8 cellular contexts compared by ENCODE assay signal in genomic region chr19:36573948-36574726, GRCh38. TPM values are rescaled to one million over a fixed set of nuclear protein-coding genes. Genes with fewer than 3 reads are reported as not detected.
DNase-seq lines count a peak whose midpoint lies in the region; ATAC-seq and TF ChIP-seq lines count a peak whose summit lies in the region.

No MANE protein-coding gene starts in this region.

- peak overlapping the region; percentile 83 for H3K4me3 Mint-ChIP-seq in activated CD8-positive, alpha-beta T cell treated with anti-CD3 and anti-CD28 coated beads for 36 hours

- no peak for DNase-seq in AG04450 (ENCODE audit: low read depth, low spot score)
- DNase-seq in activated CD8-positive, alpha-beta T cell treated with anti-CD3 and anti-CD28 coated beads for 36 hours: no peak
- DNase-seq in left cardiac atrium: no peak
- DNase-seq in sciatic nerve (ENCODE audit: low spot score): no peak
- no peak for DNase-seq in NCI-H187 treated with DMSO at 0.1 percent for 48 hours (lab: John Stamatoyannopoulos, UW)
- DNase-seq in GM10266 (ENCODE audit: extremely low spot score): no peak

- H3K4me3 ChIP-seq in AG04450 (ENCODE audit: low read depth, low read length): peak overlapping the region; percentile 99
- peak overlapping the region; percentile 70 for H3K4me3 ChIP-seq in HEK293 (ENCODE audit: low read depth, low read length)

- no peaks in the 10 kb centered on the region for H3K27me3 Mint-ChIP-seq in activated CD8-positive, alpha-beta T cell treated with anti-CD3 and anti-CD28 coated beads for 36 hours

- intact Hi-C loops in activated CD8-positive, alpha-beta T cell treated with anti-CD3 and anti-CD28 coated beads for 36 hours (cut with micrococcal nuclease): no loop called here
- intact Hi-C loops in left cardiac atrium (cut with DNase I) (loop anchor here in 1 of 2 donors (5.0 kb wide), 1 partner anchor 93 kb away; the partner anchor contains the start of gene ZNF461), sciatic nerve (cut with DNase I) (no loop called here)

- peak overlapping the region; percentile 95 for H3K27ac Mint-ChIP-seq in activated CD8-positive, alpha-beta T cell treated with anti-CD3 and anti-CD28 coated beads for 36 hours

- peaks cover 37% of the 10 kb centered on the region for H3K9me3 ChIP-seq in AG04450 (ENCODE audit: control insufficient read depth, insufficient read depth, low read length)
- H3K9me3 ChIP-seq in HEK293 (ENCODE audit: control insufficient read depth, insufficient read depth, low read depth, low read length): peaks cover 9% of the 10 kb centered on the region

- H3K27ac ChIP-seq in AG04450 (ENCODE audit: low read depth, low read length) (peak overlapping the region; percentile 39), HEK293 (ENCODE audit: extremely low read depth, low read depth, low read length) (peak overlapping the region; percentile 86)

- H3K9me3 Mint-ChIP-seq in activated CD8-positive, alpha-beta T cell treated with anti-CD3 and anti-CD28 coated beads for 36 hours: peaks cover 1% of the 10 kb centered on the region

- ATAC-seq in activated CD8-positive, alpha-beta T cell treated with anti-CD3 and anti-CD28 coated beads for 36 hours: peak; percentile 3
- ATAC-seq in left cardiac atrium (peak; percentile 8 to 34), sciatic nerve (peak; percentile 17), GM21515 (IDR thresholded peaks at IDR 0.05; ENCODE audit: unreplicated experiment) (no peak)

- no peak for TF ChIP-seq CTCF in AG04450 (IDR thresholded peaks at IDR 0.05; ENCODE audit: low read depth, low read length)
- TF ChIP-seq CTCF in HEK293 (tag by site-specific recombination; IDR thresholded peaks at IDR 0.05): no peak
- TF ChIP-seq CTCF in activated CD8-positive, alpha-beta T cell treated with anti-CD3 and anti-CD28 coated beads for 36 hours (IDR thresholded peaks at IDR 0.05): no peak
- TF ChIP-seq CTCF in GM10266 (IDR thresholded peaks at IDR 0.05; ENCODE audit: control insufficient read depth, insufficient read depth, low read depth, missing control alignments): no peak

- POLR2A ChIA-PET in AG04450 (lab: Yijun Ruan, JAX) (interaction anchor here (1.3 to 2.6 kb wide), 3 partner anchors 31 to 199 kb away, joined by 3 to 9 read pairs (median 8); partner anchors contain the start of genes ZNF260, ZNF382 and ZNF850), HEK293 (lab: Yijun Ruan, JAX) (interaction anchor here (1.0 to 3.6 kb wide), 10 partner anchors 21 to 760 kb away, joined by 3 to 65 read pairs (median 7); partner anchors contain the start of genes ZNF260, ZNF382, ZNF420 and ZNF461)
- POLR2A ChIA-PET in activated CD8-positive, alpha-beta T cell treated with anti-CD3 and anti-CD28 coated beads for 36 hours (lab: Charles Lee): interaction anchor here (0.6 to 2.5 kb wide), 9 partner anchors 8 to 358 kb away, joined by 3 to 14 read pairs (median 4); partner anchors contain the start of genes ZNF260, ZNF382, ZNF566 and ZNF790

- peaks cover 57 to 72% of the 10 kb centered on the region in 2 experiments for H3K36me3 ChIP-seq in HEK293 (ENCODE audit: control insufficient read depth in 2 of 2, insufficient read depth in 1 of 2, low read length in 2 of 2)

- CTCF ChIA-PET in AG04450 (lab: Charles Lee) (no interaction called here), HEK293 (lab: Yijun Ruan, JAX) (interaction anchor here (0.5 to 0.8 kb wide), 3 partner anchors 14 to 982 kb away, joined by 3 to 4 read pairs (median 4); no protein-coding TSS in a partner anchor)
- CTCF ChIA-PET in activated CD8-positive, alpha-beta T cell treated with anti-CD3 and anti-CD28 coated beads for 36 hours (lab: Charles Lee): no interaction called here

- peaks cover 25% of the 10 kb centered on the region for H3K4me1 Mint-ChIP-seq in activated CD8-positive, alpha-beta T cell treated with anti-CD3 and anti-CD28 coated beads for 36 hours (ENCODE audit: low read depth)

- no peaks in the 10 kb centered on the region for H3K27me3 ChIP-seq in AG04450 (ENCODE audit: control insufficient read depth, insufficient read depth, low read length)

- peaks cover 73% of the 10 kb centered on the region for H3K36me3 Mint-ChIP-seq in activated CD8-positive, alpha-beta T cell treated with anti-CD3 and anti-CD28 coated beads for 36 hours (ENCODE audit: low read depth)

- H3K4me1 ChIP-seq in HEK293 (ENCODE audit: control insufficient read depth, insufficient read depth, low read length): peaks cover 18% of the 10 kb centered on the region

TF ChIP-seq in HEK293, 187 proteins besides CTCF, POLR2A, EP300 and RAD21 (continues in another document):
- TF ChIP-seq ZNF600 (tag by site-specific recombination; IDR thresholded peaks at IDR 0.05) (peak; percentile 97), ZEB2 (tag by site-specific recombination; IDR thresholded peaks at IDR 0.05) (0 out of 2 replicates have a peak, but pooled peaks have one; percentile 30), KLF8 (tag by site-specific recombination; IDR thresholded peaks at IDR 0.05) (peak; percentile 10; the same call in 1 of the 2 replicates), WT1 (tag by site-specific recombination; IDR thresholded peaks at IDR 0.05) (0 out of 2 replicates have a peak, but pooled peaks have one; percentile 8), ZNF24 (tag by site-specific recombination; IDR thresholded peaks at IDR 0.05) (0 out of 2 replicates have a peak, but pooled peaks have one; percentile 44), ZNF449 (tag by site-specific recombination; IDR thresholded peaks at IDR 0.05) (0 out of 2 replicates have a peak, but pooled peaks have one; percentile 38), ZNF629 (tag by site-specific recombination; IDR thresholded peaks at IDR 0.05) (no peak; the same call in 1 of the 2 replicates), ZNF518A (tag by site-specific recombination; conservative IDR thresholded peaks at IDR 0.05; ENCODE audit: low read depth) (no peak)

RNA-seq across cellular contexts. Expression of gene ZNF529, which starts 1.0 kb away (rescaled TPM):
- polyA plus RNA-seq in AG04450 (2011; rRNA removed): 5.2 and 7.6 TPM in 2 replicates
- 8.3 TPM in 2 replicates for polyA minus RNA-seq in AG04450 (2011; rRNA and poly(A)+ RNA removed)
- 10 to 100 TPM; 18.5 to 19.2 TPM for total RNA-seq in activated CD8-positive, alpha-beta T cell treated with anti-CD3 and anti-CD28 coated beads for 36 hours
- total RNA-seq in left cardiac atrium (10 to 100 TPM; 12.3 to 12.7 TPM), sciatic nerve (28.1 TPM)

RNA-seq across cellular contexts. Expression of gene ZNF382, which starts 31.0 kb away (rescaled TPM):
- polyA plus RNA-seq in AG04450 (2011; rRNA removed): 2.0 and 2.2 TPM in 2 replicates
- 2.4 and 4.4 TPM in 2 replicates for polyA minus RNA-seq in AG04450 (2011; rRNA and poly(A)+ RNA removed)
- 10 to 100 TPM; 10.1 to 10.8 TPM for total RNA-seq in activated CD8-positive, alpha-beta T cell treated with anti-CD3 and anti-CD28 coated beads for 36 hours
- total RNA-seq in left cardiac atrium (10 to 100 TPM; 12.1 to 13.1 TPM), sciatic nerve (13.6 TPM)

RNA-seq across cellular contexts. Expression of gene ZNF260, which starts 46.1 kb away (rescaled TPM):
- 10.5 and 14.7 TPM in 2 replicates for polyA plus RNA-seq in AG04450 (2011; rRNA removed)
- polyA minus RNA-seq in AG04450 (2011; rRNA and poly(A)+ RNA removed): 21.3 and 28.5 TPM in 2 replicates
- 1 to 10 TPM; 3.7 to 6.4 TPM for total RNA-seq in activated CD8-positive, alpha-beta T cell treated with anti-CD3 and anti-CD28 coated beads for 36 hours
- total RNA-seq in left cardiac atrium (1 to 10 TPM; 6.2 to 7.3 TPM), sciatic nerve (13.5 TPM)
